1 cellular context compared by ENCODE assay signal in genomic region chr1:41882068-41882477, GRCh38.
TF ChIP-seq lines count a peak whose summit lies in the region.

No MANE protein-coding gene starts in this region.

TF ChIP-seq in IMR-90, 13 proteins besides CTCF, POLR2A, EP300 and RAD21 (continued from another document):
- TF ChIP-seq USF2 (IDR thresholded peaks at IDR 0.05; ENCODE audit: low read depth, low read length): no peak
- no peak for TF ChIP-seq MAZ (IDR thresholded peaks at IDR 0.05; ENCODE audit: borderline replicate concordance, low read depth, low read length)
- TF ChIP-seq CHD1 (IDR thresholded peaks at IDR 0.05; ENCODE audit: low read depth, low read length): no peak
- TF ChIP-seq NFE2L2 (IDR thresholded peaks at IDR 0.05; ENCODE audit: low read depth, low read length): no peak
- no peak for TF ChIP-seq SMC3 (IDR thresholded peaks at IDR 0.05; ENCODE audit: low read depth, low read length)
- no peak for TF ChIP-seq FOS (IDR thresholded peaks at IDR 0.05; ENCODE audit: low read depth, low read length)
